Comparison of ENCODE assay signal across 8 cellular contexts in genomic region chr2:24046930-24047702, GRCh38. TPM values are rescaled to one million over a fixed set of nuclear protein-coding genes. Genes with fewer than 3 reads are reported as not detected.
DNase-seq lines count a peak whose midpoint lies in the region; TF ChIP-seq lines count a peak whose summit lies in the region.

WDCP (minus strand) TSS chr2:24047391; CDS start chr2:24039494, 7,897 bp downstream.

- H3K9ac ChIP-seq in SK-N-MC (ENCODE audit: insufficient read length) = peak within 1 kb of the TSS; percentile 86

- peaks cover 6% of the 10 kb centered on the region; the same call in 1 of the 2 replicates for H3K36me3 Mint-ChIP-seq in HFFc6 (ENCODE audit: low read depth)
- H3K36me3 Mint-ChIP-seq in activated naive CD4-positive, alpha-beta T cell treated with anti-CD3 and anti-CD28 coated beads, Interleukin-2, amount 10 ng/mL, durations not matched to agents 7 days and 5 days = peaks cover 2% of the 10 kb centered on the region

- no peaks in the 10 kb centered on the region; the same call in 1 of the 2 replicates for H3K27me3 Mint-ChIP-seq in HFFc6 (ENCODE audit: insufficient read depth)
- peaks cover 11% of the 10 kb centered on the region for H3K27me3 Mint-ChIP-seq in activated naive CD4-positive, alpha-beta T cell treated with anti-CD3 and anti-CD28 coated beads, Interleukin-2, amount 10 ng/mL, durations not matched to agents 7 days and 5 days

- peak; percentile 70 for TF ChIP-seq POLR2A in NB4 (IDR thresholded peaks at IDR 0.05; ENCODE audit: extremely low read depth, insufficient read length)

- H3K27ac Mint-ChIP-seq in HFFc6 = peak within 1 kb of the TSS; percentile 80
- H3K27ac Mint-ChIP-seq in activated naive CD4-positive, alpha-beta T cell treated with anti-CD3 and anti-CD28 coated beads, Interleukin-2, amount 10 ng/mL, durations not matched to agents 7 days and 5 days = peak within 1 kb of the TSS; percentile 85

- DNase-seq in GM04503 (ENCODE audit: low read depth) (peak; percentile 94), HFFc6 (peak; percentile 99), NB4 (ENCODE audit: low read depth) (peak; percentile 100), SK-N-MC (ENCODE audit: low read depth, low spot score) (peak; percentile 99), globus pallidus (ENCODE audit: low spot score) (peak; percentile 99), nucleus accumbens (lab: John Stamatoyannopoulos, UW) (peak; percentile 46 to 99 (median 95))
- DNase-seq in activated naive CD4-positive, alpha-beta T cell treated with anti-CD3 and anti-CD28 coated beads, Interleukin-2, amount 10 ng/mL, durations not matched to agents 7 days and 5 days = peak; percentile 97

- no peaks in the 10 kb centered on the region for H3K9me3 ChIP-seq in SK-N-MC (ENCODE audit: low read depth, low read length)

- H3K4me3 ChIP-seq in NB4 (ENCODE audit: low read depth, low read length) (peak within 1 kb of the TSS; percentile 77), SK-N-MC (peak within 1 kb of the TSS; percentile 92)

- H3K27ac ChIP-seq in SK-N-MC (peak within 1 kb of the TSS; percentile 71), temporal lobe (ENCODE audit: low read depth, low read length) (no peak within 1 kb of the TSS)

- H3K4me1 Mint-ChIP-seq in HFFc6 (ENCODE audit: low read depth) = peaks cover 31% of the 10 kb centered on the region
- peaks cover 36% of the 10 kb centered on the region for H3K4me1 Mint-ChIP-seq in activated naive CD4-positive, alpha-beta T cell treated with anti-CD3 and anti-CD28 coated beads, Interleukin-2, amount 10 ng/mL, durations not matched to agents 7 days and 5 days

- TF ChIP-seq CTCF in HFFc6 (IDR thresholded peaks at IDR 0.05) = no peak
- TF ChIP-seq CTCF in NB4 (IDR thresholded peaks at IDR 0.05; ENCODE audit: low read depth, low read length) = no peak

- CTCF ChIA-PET in activated naive CD4-positive, alpha-beta T cell treated with anti-CD3 and anti-CD28 coated beads, Interleukin-2, amount 10 ng/mL, durations not matched to agents 7 days and 5 days (lab: Charles Lee) = interaction anchor here (0.7 to 1.2 kb wide), 3 partner anchors 19 to 222 kb away, joined by 3 to 4 read pairs (median 4); partner anchors contain the start of gene TP53I3

- peak within 1 kb of the TSS; percentile 96 for H3K4me3 Mint-ChIP-seq in HFFc6
- H3K4me3 Mint-ChIP-seq in activated naive CD4-positive, alpha-beta T cell treated with anti-CD3 and anti-CD28 coated beads, Interleukin-2, amount 10 ng/mL, durations not matched to agents 7 days and 5 days = peak within 1 kb of the TSS; percentile 96

- 0 out of 2 replicates have a peak, but pooled peaks cover 5% of the 10 kb centered on the region for H3K36me3 ChIP-seq in SK-N-MC (ENCODE audit: insufficient read depth, low read length)

- no peaks in the 10 kb centered on the region for H3K9me3 Mint-ChIP-seq in HFFc6
- H3K9me3 Mint-ChIP-seq in activated naive CD4-positive, alpha-beta T cell treated with anti-CD3 and anti-CD28 coated beads, Interleukin-2, amount 10 ng/mL, durations not matched to agents 7 days and 5 days = no peaks in the 10 kb centered on the region

RNA-seq across cellular contexts. Expression of gene WDCP, which starts in this region (rescaled TPM):
- 10 to 100 TPM; 12.0 to 19.4 (median 13.5) TPM for total RNA-seq in HFFc6 (2021; fragmentation: NEBNext Ultra II Directional; extraction: Animal tissue kit (Norgen Biotek cat#: 25700))
- total RNA-seq in temporal lobe = 17.7 TPM
